21 cellular contexts compared by ENCODE assay signal in genomic region chrX:31245714-31246113, GRCh38.
DNase-seq lines count a peak whose midpoint lies in the region; ATAC-seq and TF ChIP-seq lines count a peak whose summit lies in the region.
"Had no signal": no experiment of that assay in that cellular context is flagged by ENCODE, and none has a peak within 500 bp of the region (broad histone marks: within the 10 kb centered on the region; RNA-seq: fewer than 3 reads in every experiment).

No MANE protein-coding gene starts in this region.

- H3K27me3 ChIP-seq in right atrium auricular region, result no peaks in the 10 kb centered on the region
- H3K27me3 ChIP-seq: thyroid gland had no signal

- H3K9me3 ChIP-seq in right atrium auricular region, result no peaks in the 10 kb centered on the region
- H3K9me3 ChIP-seq: left ventricle myocardium inferior, thyroid gland had no signal

- ATAC-seq in GM18861 (IDR thresholded peaks at IDR 0.05; ENCODE audit: unreplicated experiment) (peak; percentile 84), GM21423 (IDR thresholded peaks at IDR 0.05; ENCODE audit: unreplicated experiment) (peak; percentile 87), HG02981 (IDR thresholded peaks at IDR 0.05; ENCODE audit: unreplicated experiment) (peak; percentile 90), HG03460 (IDR thresholded peaks at IDR 0.05; ENCODE audit: unreplicated experiment) (peak; percentile 89)
- ATAC-seq: Right ventricle myocardium inferior; stimulated activated memory B cell treated with anti-CD40 and anti-IgM and Interleukin-4, amounts not matched to agents 10 μg/mL and 1 μg/mL and 100 μg/mL, for 72 hours had no signal

- no peaks in the 10 kb centered on the region for H3K36me3 ChIP-seq in right atrium auricular region
- H3K36me3 ChIP-seq: left ventricle myocardium inferior, thyroid gland had no signal

- no peak overlapping the region for H3K27ac ChIP-seq in right atrium auricular region
- H3K27ac ChIP-seq: C4-2B, left ventricle myocardium inferior, thyroid gland had no signal

- H3K4me1 ChIP-seq in right atrium auricular region, result no peaks in the 10 kb centered on the region
- H3K4me1 ChIP-seq: left ventricle myocardium inferior, thyroid gland had no signal

- TF ChIP-seq CTCF in right atrium auricular region (IDR thresholded peaks at IDR 0.05), result no peak

- no peak for DNase-seq in stimulated activated CD4-positive, alpha-beta T cell treated with anti-CD3 and anti-CD28 coated beads, Interleukin-12 subunit alpha, Interleukin-12 subunit beta, amount 100 ng/mL, for 4 hours
- DNase-seq in LoVo (ENCODE audit: low spot score) (no peak), right atrium auricular region (ENCODE audit: low spot score) (no peak)
- DNase-seq in stimulated activated naive CD4-positive, alpha-beta T cell treated with Interleukin-2 at 50 U/mL for 16 hours (lab: John Stamatoyannopoulos, UW), result no peak
- DNase-seq: activated CD4-positive, alpha-beta T cell treated with anti-CD3 and anti-CD28 coated beads, Interleukin-2, amount 50 U/mL, for 1 hour; activated naive CD4-positive, alpha-beta T cell; anterior cingulate cortex; DMS 273 treated with DMSO at 0.1 percent for 48 hours; H7; KBM-7; left ventricle myocardium inferior; NCI-H1092; NCI-H524 treated with DMSO at 0.1 percent for 48 hours; thyroid gland had no signal

- H3K4me3 ChIP-seq in right atrium auricular region, result no peak overlapping the region
- H3K4me3 ChIP-seq: left ventricle myocardium inferior, thyroid gland had no signal
